Comparison of ENCODE assay signal across 8 cellular contexts in the genomic region with DNA sequence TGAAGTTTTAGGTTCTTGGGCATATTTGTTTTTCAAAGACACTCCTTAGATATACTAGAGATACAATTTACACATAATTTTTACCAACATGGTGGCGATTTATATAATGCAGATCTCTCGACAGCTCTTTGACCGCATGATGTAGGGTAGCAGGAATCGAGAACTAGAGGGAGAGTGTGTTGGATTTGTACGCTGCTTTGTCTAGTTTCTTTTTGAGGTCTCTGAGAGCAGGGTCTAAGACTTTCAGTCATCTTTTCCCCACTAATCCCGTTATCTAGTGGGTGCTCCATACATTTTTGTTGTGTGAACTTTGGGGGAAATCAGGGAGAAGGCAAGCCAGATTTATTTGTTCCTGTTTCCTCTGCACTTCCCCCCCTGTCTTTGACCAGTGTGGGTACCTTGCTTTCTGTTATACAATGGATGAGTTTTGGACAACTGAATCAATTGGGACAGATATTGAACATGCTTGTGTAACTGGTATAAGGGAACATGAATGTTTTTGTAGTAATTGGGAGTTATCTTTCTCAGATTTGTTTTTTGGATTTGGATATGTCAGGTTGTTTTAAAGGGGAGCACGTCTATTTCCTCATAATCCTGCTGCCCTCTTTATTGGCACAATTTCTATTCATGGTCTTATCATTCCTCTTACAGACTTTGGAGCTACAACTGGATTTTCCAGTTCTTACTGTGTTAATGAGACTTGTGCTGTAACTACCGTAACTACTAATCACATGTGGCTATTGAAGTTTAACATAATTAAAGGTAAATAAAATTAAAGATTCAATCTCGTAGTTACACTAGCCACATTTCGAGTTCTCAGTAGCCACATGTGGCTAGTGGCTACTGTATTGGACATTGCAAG. TPM values are rescaled to one million over a fixed set of nuclear protein-coding genes. Genes with fewer than 3 reads are reported as not detected.
DNase-seq lines count a peak whose midpoint lies in the region; ATAC-seq and TF ChIP-seq lines count a peak whose summit lies in the region.

No MANE protein-coding gene starts in this region.

- no peak for TF ChIP-seq CTCF in natural killer cell (IDR thresholded peaks at IDR 0.05)

- peaks cover 52% of the 10 kb centered on the region for H3K4me1 Mint-ChIP-seq in central memory CD8-positive, alpha-beta T cell
- H3K4me1 Mint-ChIP-seq in natural killer cell = peaks cover 36 to 41% of the 10 kb centered on the region in 2 donors

- peak overlapping the region; percentile 99 for H3K27ac Mint-ChIP-seq in central memory CD8-positive, alpha-beta T cell (ENCODE audit: low read depth)
- H3K27ac Mint-ChIP-seq in natural killer cell = peak overlapping the region; percentile 96 to 98

- H3K9me3 Mint-ChIP-seq in central memory CD8-positive, alpha-beta T cell = no peaks in the 10 kb centered on the region
- no peaks in the 10 kb centered on the region for H3K9me3 Mint-ChIP-seq in natural killer cell

- ATAC-seq in central memory CD8-positive, alpha-beta T cell (replicated peaks; ENCODE audit: extremely low read depth, poor library complexity, severe bottlenecking) = no peak
- ATAC-seq in natural killer cell (no peak), HG03571 (IDR thresholded peaks at IDR 0.05; ENCODE audit: unreplicated experiment) (no peak), HG02588 (IDR thresholded peaks at IDR 0.05; ENCODE audit: unreplicated experiment) (no peak)

- DNase-seq in NCI-H2227 (lab: John Stamatoyannopoulos, UW; ENCODE audit: unreplicated experiment) (peak; percentile 10), NCI-H2227 treated with DMSO at 0.1 percent for 48 hours (lab: John Stamatoyannopoulos, UW) (no peak), NCI-H69 (lab: John Stamatoyannopoulos, UW) (peak; percentile 67), natural killer cell (no peak), COLO829 (ENCODE audit: low spot score) (no peak)
- no peak for DNase-seq in central memory CD8-positive, alpha-beta T cell (ENCODE audit: low spot score in 2 of 2)

- intact Hi-C loops in natural killer cell (cut with micrococcal nuclease) = loop anchor here (5.0 kb wide), 2 partner anchors 134 to 484 kb away; partner anchors contain the start of gene RDX

- peak overlapping the region; percentile 99 for H3K4me3 Mint-ChIP-seq in central memory CD8-positive, alpha-beta T cell
- peak overlapping the region; percentile 99 for H3K4me3 Mint-ChIP-seq in natural killer cell

- no peaks in the 10 kb centered on the region for H3K27me3 Mint-ChIP-seq in central memory CD8-positive, alpha-beta T cell
- no peaks in the 10 kb centered on the region for H3K27me3 Mint-ChIP-seq in natural killer cell (ENCODE audit: low read depth in 2 of 2)

- H3K36me3 Mint-ChIP-seq in central memory CD8-positive, alpha-beta T cell (ENCODE audit: insufficient read depth) = peaks cover 11% of the 10 kb centered on the region
- no peaks in the 10 kb centered on the region for H3K36me3 Mint-ChIP-seq in natural killer cell

RNA-seq across cellular contexts. Expression of gene FDX1, which starts 1.7 kb away (rescaled TPM):
- total RNA-seq in natural killer cell = 1 to 10 TPM; 6.7 to 7.9 (median 7.8) TPM

Comparison
In these comparisons a context has a peak if more than half of its experiments do, and no peak if none do; other contexts are left out.
1. DNase-seq: peak in NCI-H2227 (single experiment) and NCI-H69 (single experiment); none in NCI-H2227 treated with DMSO at 0.1 percent for 48 hours (single experiment), central memory CD8-positive, alpha-beta T cell (0 of 2), natural killer cell (single experiment) and COLO829 (single experiment).